ENCODE assay signal across 8 cellular contexts in genomic region chr6:87922947-87923330, GRCh38.
A peak's percentile ranks its signal among the peaks of the same experiment; 100 is the strongest.
DNase-seq lines count a peak whose midpoint lies in the region; ATAC-seq, FAIRE-seq and TF ChIP-seq lines count a peak whose summit lies in the region.

No MANE protein-coding gene starts in this region.

- peak overlapping the region; percentile 87 for H3K4me2 ChIP-seq in DOHH2 (ENCODE audit: low read length)

- no peak for FAIRE-seq in frontal cortex (lab: Jason Lieb, UNC)

- no peaks in the 10 kb centered on the region for H3K9me3 Mint-ChIP-seq in HFFc6

- TF ChIP-seq EP300 in gastroesophageal sphincter (IDR thresholded peaks at IDR 0.05): no peak

- DNase-seq in RPMI8226 (peak; percentile 46), frontal cortex (ENCODE audit: low spot score in 2 of 2) (no peak), HFFc6 (no peak), sciatic nerve (ENCODE audit: low spot score) (no peak)

- H3K79me2 ChIP-seq in DOHH2 (ENCODE audit: control insufficient read depth, low read length): peaks cover 13% of the 10 kb centered on the region

- no peaks in the 10 kb centered on the region for H3K9me3 ChIP-seq in DOHH2 (ENCODE audit: control insufficient read depth, insufficient read depth, low read length)
- H3K9me3 ChIP-seq in gastroesophageal sphincter: no peaks in the 10 kb centered on the region

- peaks cover 63% of the 10 kb centered on the region for H3F3A ChIP-seq in DOHH2 (ENCODE audit: control insufficient read depth, insufficient read depth)

- H3K36me3 ChIP-seq in DOHH2 (ENCODE audit: control insufficient read depth, low read length) (peaks cover 46% of the 10 kb centered on the region), gastroesophageal sphincter (no peaks in the 10 kb centered on the region)

- no peaks in the 10 kb centered on the region for H4K20me1 ChIP-seq in DOHH2 (ENCODE audit: control insufficient read depth, insufficient read depth, low read depth, low read length)

- H3K4me3 ChIP-seq in DOHH2 (ENCODE audit: low read length): peak overlapping the region; percentile 40
- H3K4me3 ChIP-seq in gastroesophageal sphincter: no peak overlapping the region

- H3K27me3 ChIP-seq in DOHH2 (ENCODE audit: control insufficient read depth, low read length) (no peaks in the 10 kb centered on the region), gastroesophageal sphincter (no peaks in the 10 kb centered on the region)

- H3K36me3 Mint-ChIP-seq in HFFc6 (ENCODE audit: low read depth): no peaks in the 10 kb centered on the region

- WGBS in gastroesophageal sphincter (ENCODE audit: low coverage in 1 of 2), 2 donors: 60 to 65% methylated on average over 1 to 2 of the region's 2 CpGs

- H3K9me2 ChIP-seq in DOHH2 (replicated peaks; ENCODE audit: control insufficient read depth, low read length): no peaks in the 10 kb centered on the region

- TF ChIP-seq POLR2A in gastroesophageal sphincter (IDR thresholded peaks at IDR 0.05): no peak

- no peak for TF ChIP-seq CTCF in DOHH2 (IDR thresholded peaks at IDR 0.05; ENCODE audit: low read depth, low read length, poor library complexity, severe bottlenecking)
- no peak for TF ChIP-seq CTCF in gastroesophageal sphincter (IDR thresholded peaks at IDR 0.05)
- no peak for TF ChIP-seq CTCF in HFFc6 (IDR thresholded peaks at IDR 0.05)

- H3K4me3 Mint-ChIP-seq in HFFc6: no peak overlapping the region

- H3K4me1 ChIP-seq in DOHH2 (ENCODE audit: control insufficient read depth, low read length) (peaks cover 97% of the 10 kb centered on the region), gastroesophageal sphincter (no peaks in the 10 kb centered on the region)

- H3K4me1 Mint-ChIP-seq in HFFc6 (ENCODE audit: low read depth): no peaks in the 10 kb centered on the region

- peaks cover 29% of the 10 kb centered on the region for H3K27me3 Mint-ChIP-seq in HFFc6 (ENCODE audit: insufficient read depth)

- intact Hi-C loops in sciatic nerve (cut with DNase I): no loop called here

- peak; percentile 60 for ATAC-seq in GM19372 (IDR thresholded peaks at IDR 0.05; ENCODE audit: low read depth, unreplicated experiment)
- ATAC-seq in HG03175 (IDR thresholded peaks at IDR 0.05; ENCODE audit: unreplicated experiment): peak; percentile 83
- ATAC-seq in gastroesophageal sphincter: no peak
- no peak for ATAC-seq in sciatic nerve

- no peak overlapping the region for H3K27ac Mint-ChIP-seq in HFFc6

- H3K27ac ChIP-seq in DOHH2 (ENCODE audit: low read depth, low read length) (peak overlapping the region; percentile 100), gastroesophageal sphincter (no peak overlapping the region)

Comparison
In these comparisons a context has a peak if more than half of its experiments do, and no peak if none do; other contexts are left out.
1. ATAC-seq: peak in GM19372 (single experiment) and HG03175 (single experiment); none in gastroesophageal sphincter (single experiment) and sciatic nerve (single experiment).